ENCODE assay signal across 18 cellular contexts in the genomic region with DNA sequence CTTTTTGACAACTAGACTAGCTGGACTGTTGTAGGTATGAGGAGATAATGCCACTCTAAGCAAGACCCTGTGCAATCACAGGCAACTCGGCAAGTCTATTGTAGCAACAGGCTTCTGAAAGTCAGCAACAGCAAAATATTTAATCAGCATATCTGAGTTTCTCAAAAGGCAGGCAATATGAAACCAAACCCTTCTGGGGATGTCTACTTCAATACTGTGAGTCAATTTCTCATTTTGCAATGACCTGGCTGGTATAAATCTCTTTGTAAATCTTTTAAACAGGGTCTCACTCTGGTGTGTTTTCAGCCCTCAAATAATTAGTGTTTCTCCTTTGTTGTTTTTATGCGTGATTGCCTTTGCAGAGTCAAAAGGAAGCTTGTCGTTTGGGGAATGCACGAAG.
"Had no signal": no experiment of that assay in that cellular context is flagged by ENCODE, and none has a peak within 500 bp of the region (broad histone marks: within the 10 kb centered on the region; RNA-seq: fewer than 3 reads in every experiment).

No MANE protein-coding gene starts in this region.

- H3K36me3 ChIP-seq: ascending aorta, left ventricle myocardium inferior, neural progenitor cell, upper lobe of right lung had no signal

- H3K4me3 ChIP-seq: ascending aorta, hepatocyte, left ventricle myocardium inferior, neural progenitor cell, upper lobe of right lung had no signal

- H3K4me2 ChIP-seq: hepatocyte, neural progenitor cell had no signal

- ATAC-seq: activated CD4-positive, CD25-positive, alpha-beta regulatory T cell treated with anti-CD3 and anti-CD28 coated beads, Interleukin-2, amount 50 U/mL, for 24 hours; naive thymus-derived CD4-positive, alpha-beta T cell; stimulated activated naive CD8-positive, alpha-beta T cell treated with anti-CD3 and anti-CD28 coated beads, Interleukin-15, Interleukin-2, amounts not matched to agents 100 U/mL and 50 U/mL, for 24 hours; T-helper 17 cell; upper lobe of right lung had no signal

- H2AFZ ChIP-seq: hepatocyte, neural progenitor cell had no signal

- H3K79me2 ChIP-seq: hepatocyte had no signal

- H3K9ac ChIP-seq: neural progenitor cell had no signal

- DNase-seq: activated gamma-delta T cell treated with Interleukin-2 at 50 U/mL for 16 hours; activated T-cell treated with anti-CD3 and anti-CD28 coated beads, Interleukin-2, amount 50 U/mL, for 1 hour; cortex of kidney; glutamatergic neuron; immature natural killer cell; kidney glomerular epithelial cell; left ventricle myocardium inferior; naive thymus-derived CD4-positive, alpha-beta T cell; stimulated activated CD4-positive, alpha-beta T cell treated with anti-CD3 and anti-CD28 coated beads, Interleukin-4, amount 100 ng/mL, for 24 hours; stimulated activated naive CD8-positive, alpha-beta T cell treated with anti-CD3 and anti-CD28 coated beads, Interleukin-15, Interleukin-2, amounts not matched to agents 100 U/mL and 50 U/mL, for 24 hours; SW 1271; T-helper 17 cell; upper lobe of right lung had no signal

- H3K9me3 ChIP-seq: ascending aorta, left ventricle myocardium inferior, upper lobe of right lung had no signal

- H3K27me3 ChIP-seq: ascending aorta, hepatocyte, neural progenitor cell, upper lobe of right lung had no signal

- H3K4me1 ChIP-seq: ascending aorta, left ventricle myocardium inferior, upper lobe of right lung had no signal

- H3K27ac ChIP-seq: ascending aorta, hepatocyte, left ventricle myocardium inferior, neural progenitor cell, upper lobe of right lung, VCaP had no signal
